1 cellular context compared by ENCODE assay signal in genomic region chr2:188114014-188114413, GRCh38.
TF ChIP-seq lines count a peak whose summit lies in the region.

No MANE protein-coding gene starts in this region.

TF ChIP-seq in GM23338, 12 proteins besides CTCF, POLR2A, EP300 and RAD21 (continued from another document):
- TF ChIP-seq ZNF462 (CRISPR knock-in tag; IDR thresholded peaks at IDR 0.05) = no peak
- TF ChIP-seq JUNB (IDR thresholded peaks at IDR 0.05; ENCODE audit: unreplicated experiment) = no peak
- no peak for TF ChIP-seq EZH2phosphoT487 (IDR thresholded peaks at IDR 0.05; ENCODE audit: unreplicated experiment)
